Comparison of ENCODE assay signal across 1 cellular context in the genomic region with DNA sequence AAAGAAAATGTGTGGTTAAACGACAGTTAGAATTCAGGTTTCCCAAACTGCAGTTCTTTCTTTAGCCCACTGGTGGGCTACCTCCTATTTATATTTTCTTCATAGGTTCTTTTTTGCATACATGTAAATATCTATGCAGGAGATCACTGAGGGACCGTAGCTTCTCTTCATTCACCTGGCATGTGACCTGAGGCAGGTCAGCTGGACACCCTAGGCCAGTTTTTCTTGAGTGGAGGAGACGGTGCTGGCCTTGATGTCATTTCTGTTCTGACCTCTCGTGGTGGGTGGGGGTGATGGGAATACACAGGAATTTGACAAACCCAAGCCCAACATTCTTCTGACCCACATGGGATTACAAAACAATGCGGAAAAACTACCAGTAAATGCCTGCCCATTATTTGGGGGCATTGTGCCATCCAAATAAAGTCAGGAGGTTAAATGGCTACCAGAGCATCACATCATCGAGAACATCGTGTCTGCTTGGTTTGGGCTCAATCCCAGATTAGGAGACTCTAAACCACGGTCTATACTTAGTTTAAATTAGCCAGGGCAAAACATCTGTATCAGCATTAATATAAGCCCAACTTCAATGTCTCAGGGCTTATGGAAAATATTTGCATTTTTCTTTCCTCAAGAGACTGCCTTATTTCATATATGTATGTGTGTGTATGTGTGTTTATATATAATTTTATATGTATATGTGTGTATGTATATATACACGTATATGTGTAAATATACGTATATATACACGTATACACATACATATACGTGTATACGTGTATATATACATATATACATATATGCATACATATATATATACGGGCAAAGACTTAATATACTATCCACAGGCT.
TF ChIP-seq lines count a peak whose summit lies in the region.

No MANE protein-coding gene starts in this region.

TF ChIP-seq in K562, 482 proteins besides CTCF, POLR2A, EP300 and RAD21 (continued from another document and continues in another):
- TF ChIP-seq, protein P1, sequence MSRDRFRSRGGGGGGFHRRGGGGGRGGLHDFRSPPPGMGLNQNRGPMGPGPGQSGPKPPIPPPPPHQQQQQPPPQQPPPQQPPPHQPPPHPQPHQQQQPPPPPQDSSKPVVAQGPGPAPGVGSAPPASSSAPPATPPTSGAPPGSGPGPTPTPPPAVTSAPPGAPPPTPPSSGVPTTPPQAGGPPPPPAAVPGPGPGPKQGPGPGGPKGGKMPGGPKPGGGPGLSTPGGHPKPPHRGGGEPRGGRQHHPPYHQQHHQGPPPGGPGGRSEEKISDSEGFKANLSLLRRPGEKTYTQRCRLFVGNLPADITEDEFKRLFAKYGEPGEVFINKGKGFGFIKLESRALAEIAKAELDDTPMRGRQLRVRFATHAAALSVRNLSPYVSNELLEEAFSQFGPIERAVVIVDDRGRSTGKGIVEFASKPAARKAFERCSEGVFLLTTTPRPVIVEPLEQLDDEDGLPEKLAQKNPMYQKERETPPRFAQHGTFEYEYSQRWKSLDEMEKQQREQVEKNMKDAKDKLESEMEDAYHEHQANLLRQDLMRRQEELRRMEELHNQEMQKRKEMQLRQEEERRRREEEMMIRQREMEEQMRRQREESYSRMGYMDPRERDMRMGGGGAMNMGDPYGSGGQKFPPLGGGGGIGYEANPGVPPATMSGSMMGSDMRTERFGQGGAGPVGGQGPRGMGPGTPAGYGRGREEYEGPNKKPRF (IDR thresholded peaks at IDR 0.05; ENCODE audit: low read depth, low read length) = no peak
- TF ChIP-seq, protein P2, sequence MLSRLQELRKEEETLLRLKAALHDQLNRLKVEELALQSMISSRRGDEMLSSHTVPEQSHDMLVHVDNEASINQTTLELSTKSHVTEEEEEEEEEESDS (CRISPR knock-in tag; IDR thresholded peaks at IDR 0.05) = peak; percentile 60; the same call in 1 of the 2 replicates
- TF ChIP-seq JUNB (CRISPR knock-in tag; conservative IDR thresholded peaks at IDR 0.05) (peak; percentile 49; the same call in 1 of the 2 replicates), GTF2E2 (tag; IDR thresholded peaks at IDR 0.05) (no peak), ZNF766 (CRISPR knock-in tag; conservative IDR thresholded peaks at IDR 0.05) (no peak), ZNF408 (CRISPR knock-in tag; IDR thresholded peaks at IDR 0.05; ENCODE audit: low read depth) (peak; percentile 76), PHTF2 (CRISPR knock-in tag; IDR thresholded peaks at IDR 0.05) (peak; percentile 77; the same call in 1 of the 2 replicates), ZBTB8A (IDR thresholded peaks at IDR 0.05; ENCODE audit: partially characterized antibody) (no peak), HOXB6 (CRISPR knock-in tag; IDR thresholded peaks at IDR 0.05; ENCODE audit: borderline replicate concordance) (0 out of 2 replicates have a peak, but pooled peaks have one; percentile 80), SLC30A9 (CRISPR knock-in tag; IDR thresholded peaks at IDR 0.05) (peak; percentile 93), RAD51 (IDR thresholded peaks at IDR 0.05; ENCODE audit: borderline replicate concordance, low read depth) (0 out of 2 replicates have a peak, but pooled peaks have one; percentile 28), ZNF764 (CRISPR knock-in tag; IDR thresholded peaks at IDR 0.05; ENCODE audit: low read depth) (no peak), GABPB2 (CRISPR knock-in tag; conservative IDR thresholded peaks at IDR 0.05) (0 out of 2 replicates have a peak, but pooled peaks have one; percentile 82), L3MBTL2 (IDR thresholded peaks at IDR 0.05) (0 out of 2 replicates have a peak, but pooled peaks have one; percentile 25), ZSCAN29 (IDR thresholded peaks at IDR 0.05) (no peak), BRD9 (IDR thresholded peaks at IDR 0.05; ENCODE audit: low read depth, partially characterized antibody) (no peak), MAFG (tag; conservative IDR thresholded peaks at IDR 0.05) (peak; percentile 45; the same call in 1 of the 2 replicates), RBM25 (IDR thresholded peaks at IDR 0.05; ENCODE audit: low read depth, low read length, severe bottlenecking) (no peak), BRCA1 (IDR thresholded peaks at IDR 0.05) (no peak), BRCA1 (CRISPR knock-in tag; IDR thresholded peaks at IDR 0.05) (no peak), DMBX1 (CRISPR knock-in tag; IDR thresholded peaks at IDR 0.05; ENCODE audit: borderline replicate concordance) (no peak), CTBP1 (IDR thresholded peaks at IDR 0.05; ENCODE audit: borderline replicate concordance) (no peak), STAT5B (CRISPR knock-in tag; IDR thresholded peaks at IDR 0.05) (peak; percentile 58; the same call in 1 of the 2 replicates), ZNF707 (CRISPR knock-in tag; conservative IDR thresholded peaks at IDR 0.05) (peak; percentile 79), BDP1 (IDR thresholded peaks at IDR 0.05; ENCODE audit: insufficient read depth, insufficient read length) (no peak), CEBPG (CRISPR knock-in tag; IDR thresholded peaks at IDR 0.05) (no peak), CEBPG (tag; conservative IDR thresholded peaks at IDR 0.05 in 1 of 2, IDR thresholded peaks at IDR 0.05 in 1 of 2) (peak in 1 of 2 experiments; percentile 16; a peak in 1 of 4 replicates), KLF6 (CRISPR knock-in tag; IDR thresholded peaks at IDR 0.05; ENCODE audit: borderline replicate concordance) (0 out of 2 replicates have a peak, but pooled peaks have one; percentile 54), NFIX (CRISPR knock-in tag; IDR thresholded peaks at IDR 0.05; ENCODE audit: low read depth) (peak; percentile 87)
- TF ChIP-seq, protein P3, sequence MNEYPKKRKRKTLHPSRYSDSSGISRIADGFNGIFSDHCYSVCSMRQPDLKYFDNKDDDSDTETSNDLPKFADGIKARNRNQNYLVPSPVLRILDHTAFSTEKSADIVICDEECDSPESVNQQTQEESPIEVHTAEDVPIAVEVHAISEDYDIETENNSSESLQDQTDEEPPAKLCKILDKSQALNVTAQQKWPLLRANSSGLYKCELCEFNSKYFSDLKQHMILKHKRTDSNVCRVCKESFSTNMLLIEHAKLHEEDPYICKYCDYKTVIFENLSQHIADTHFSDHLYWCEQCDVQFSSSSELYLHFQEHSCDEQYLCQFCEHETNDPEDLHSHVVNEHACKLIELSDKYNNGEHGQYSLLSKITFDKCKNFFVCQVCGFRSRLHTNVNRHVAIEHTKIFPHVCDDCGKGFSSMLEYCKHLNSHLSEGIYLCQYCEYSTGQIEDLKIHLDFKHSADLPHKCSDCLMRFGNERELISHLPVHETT (CRISPR knock-in tag; conservative IDR thresholded peaks at IDR 0.05 in 1 of 2, IDR thresholded peaks at IDR 0.05 in 1 of 2) = no peak
- TF ChIP-seq, protein P4, sequence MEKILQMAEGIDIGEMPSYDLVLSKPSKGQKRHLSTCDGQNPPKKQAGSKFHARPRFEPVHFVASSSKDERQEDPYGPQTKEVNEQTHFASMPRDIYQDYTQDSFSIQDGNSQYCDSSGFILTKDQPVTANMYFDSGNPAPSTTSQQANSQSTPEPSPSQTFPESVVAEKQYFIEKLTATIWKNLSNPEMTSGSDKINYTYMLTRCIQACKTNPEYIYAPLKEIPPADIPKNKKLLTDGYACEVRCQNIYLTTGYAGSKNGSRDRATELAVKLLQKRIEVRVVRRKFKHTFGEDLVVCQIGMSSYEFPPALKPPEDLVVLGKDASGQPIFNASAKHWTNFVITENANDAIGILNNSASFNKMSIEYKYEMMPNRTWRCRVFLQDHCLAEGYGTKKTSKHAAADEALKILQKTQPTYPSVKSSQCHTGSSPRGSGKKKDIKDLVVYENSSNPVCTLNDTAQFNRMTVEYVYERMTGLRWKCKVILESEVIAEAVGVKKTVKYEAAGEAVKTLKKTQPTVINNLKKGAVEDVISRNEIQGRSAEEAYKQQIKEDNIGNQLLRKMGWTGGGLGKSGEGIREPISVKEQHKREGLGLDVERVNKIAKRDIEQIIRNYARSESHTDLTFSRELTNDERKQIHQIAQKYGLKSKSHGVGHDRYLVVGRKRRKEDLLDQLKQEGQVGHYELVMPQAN (IDR thresholded peaks at IDR 0.05; ENCODE audit: borderline replicate concordance) = no peak
- TF ChIP-seq, protein P5, sequence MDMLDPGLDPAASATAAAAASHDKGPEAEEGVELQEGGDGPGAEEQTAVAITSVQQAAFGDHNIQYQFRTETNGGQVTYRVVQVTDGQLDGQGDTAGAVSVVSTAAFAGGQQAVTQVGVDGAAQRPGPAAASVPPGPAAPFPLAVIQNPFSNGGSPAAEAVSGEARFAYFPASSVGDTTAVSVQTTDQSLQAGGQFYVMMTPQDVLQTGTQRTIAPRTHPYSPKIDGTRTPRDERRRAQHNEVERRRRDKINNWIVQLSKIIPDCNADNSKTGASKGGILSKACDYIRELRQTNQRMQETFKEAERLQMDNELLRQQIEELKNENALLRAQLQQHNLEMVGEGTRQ (CRISPR knock-in tag; IDR thresholded peaks at IDR 0.05) = no peak
- TF ChIP-seq, protein P6, sequence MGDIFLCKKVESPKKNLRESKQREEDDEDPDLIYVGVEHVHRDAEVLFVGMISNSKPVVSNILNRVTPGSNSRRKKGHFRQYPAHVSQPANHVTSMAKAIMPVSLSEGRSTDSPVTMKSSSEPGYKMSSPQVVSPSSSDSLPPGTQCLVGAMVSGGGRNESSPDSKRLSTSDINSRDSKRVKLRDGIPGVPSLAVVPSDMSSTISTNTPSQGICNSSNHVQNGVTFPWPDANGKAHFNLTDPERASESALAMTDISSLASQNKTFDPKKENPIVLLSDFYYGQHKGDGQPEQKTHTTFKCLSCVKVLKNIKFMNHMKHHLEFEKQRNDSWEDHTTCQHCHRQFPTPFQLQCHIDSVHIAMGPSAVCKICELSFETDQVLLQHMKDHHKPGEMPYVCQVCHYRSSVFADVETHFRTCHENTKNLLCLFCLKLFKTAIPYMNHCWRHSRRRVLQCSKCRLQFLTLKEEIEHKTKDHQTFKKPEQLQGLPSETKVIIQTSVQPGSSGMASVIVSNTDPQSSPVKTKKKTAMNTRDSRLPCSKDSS (IDR thresholded peaks at IDR 0.05; ENCODE audit: low read depth, partially characterized antibody) = no peak
- TF ChIP-seq, protein P7, sequence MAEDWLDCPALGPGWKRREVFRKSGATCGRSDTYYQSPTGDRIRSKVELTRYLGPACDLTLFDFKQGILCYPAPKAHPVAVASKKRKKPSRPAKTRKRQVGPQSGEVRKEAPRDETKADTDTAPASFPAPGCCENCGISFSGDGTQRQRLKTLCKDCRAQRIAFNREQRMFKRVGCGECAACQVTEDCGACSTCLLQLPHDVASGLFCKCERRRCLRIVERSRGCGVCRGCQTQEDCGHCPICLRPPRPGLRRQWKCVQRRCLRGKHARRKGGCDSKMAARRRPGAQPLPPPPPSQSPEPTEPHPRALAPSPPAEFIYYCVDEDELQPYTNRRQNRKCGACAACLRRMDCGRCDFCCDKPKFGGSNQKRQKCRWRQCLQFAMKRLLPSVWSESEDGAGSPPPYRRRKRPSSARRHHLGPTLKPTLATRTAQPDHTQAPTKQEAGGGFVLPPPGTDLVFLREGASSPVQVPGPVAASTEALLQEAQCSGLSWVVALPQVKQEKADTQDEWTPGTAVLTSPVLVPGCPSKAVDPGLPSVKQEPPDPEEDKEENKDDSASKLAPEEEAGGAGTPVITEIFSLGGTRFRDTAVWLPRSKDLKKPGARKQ (CRISPR knock-in tag; IDR thresholded peaks at IDR 0.05) = 0 out of 2 replicates have a peak, but pooled peaks have one; percentile 9
- TF ChIP-seq, protein P8, sequence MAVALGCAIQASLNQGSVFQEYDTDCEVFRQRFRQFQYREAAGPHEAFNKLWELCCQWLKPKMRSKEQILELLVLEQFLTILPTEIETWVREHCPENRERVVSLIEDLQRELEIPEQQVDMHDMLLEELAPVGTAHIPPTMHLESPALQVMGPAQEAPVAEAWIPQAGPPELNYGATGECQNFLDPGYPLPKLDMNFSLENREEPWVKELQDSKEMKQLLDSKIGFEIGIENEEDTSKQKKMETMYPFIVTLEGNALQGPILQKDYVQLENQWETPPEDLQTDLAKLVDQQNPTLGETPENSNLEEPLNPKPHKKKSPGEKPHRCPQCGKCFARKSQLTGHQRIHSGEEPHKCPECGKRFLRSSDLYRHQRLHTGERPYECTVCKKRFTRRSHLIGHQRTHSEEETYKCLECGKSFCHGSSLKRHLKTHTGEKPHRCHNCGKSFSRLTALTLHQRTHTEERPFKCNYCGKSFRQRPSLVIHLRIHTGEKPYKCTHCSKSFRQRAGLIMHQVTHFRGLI (CRISPR knock-in tag; IDR thresholded peaks at IDR 0.05) = peak; percentile 94
- TF ChIP-seq, protein P9, sequence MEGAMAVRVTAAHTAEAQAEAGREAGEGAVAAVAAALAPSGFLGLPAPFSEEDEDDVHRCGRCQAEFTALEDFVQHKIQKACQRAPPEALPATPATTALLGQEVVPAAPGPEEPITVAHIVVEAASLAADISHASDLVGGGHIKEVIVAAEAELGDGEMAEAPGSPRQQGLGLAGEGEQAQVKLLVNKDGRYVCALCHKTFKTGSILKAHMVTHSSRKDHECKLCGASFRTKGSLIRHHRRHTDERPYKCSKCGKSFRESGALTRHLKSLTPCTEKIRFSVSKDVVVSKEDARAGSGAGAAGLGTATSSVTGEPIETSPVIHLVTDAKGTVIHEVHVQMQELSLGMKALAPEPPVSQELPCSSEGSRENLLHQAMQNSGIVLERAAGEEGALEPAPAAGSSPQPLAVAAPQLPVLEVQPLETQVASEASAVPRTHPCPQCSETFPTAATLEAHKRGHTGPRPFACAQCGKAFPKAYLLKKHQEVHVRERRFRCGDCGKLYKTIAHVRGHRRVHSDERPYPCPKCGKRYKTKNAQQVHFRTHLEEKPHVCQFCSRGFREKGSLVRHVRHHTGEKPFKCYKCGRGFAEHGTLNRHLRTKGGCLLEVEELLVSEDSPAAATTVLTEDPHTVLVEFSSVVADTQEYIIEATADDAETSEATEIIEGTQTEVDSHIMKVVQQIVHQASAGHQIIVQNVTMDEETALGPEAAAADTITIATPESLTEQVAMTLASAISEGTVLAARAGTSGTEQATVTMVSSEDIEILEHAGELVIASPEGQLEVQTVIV (CRISPR knock-in tag; IDR thresholded peaks at IDR 0.05; ENCODE audit: borderline replicate concordance) = peak; percentile 77; the same call in 1 of the 2 replicates
- TF ChIP-seq, protein P10, sequence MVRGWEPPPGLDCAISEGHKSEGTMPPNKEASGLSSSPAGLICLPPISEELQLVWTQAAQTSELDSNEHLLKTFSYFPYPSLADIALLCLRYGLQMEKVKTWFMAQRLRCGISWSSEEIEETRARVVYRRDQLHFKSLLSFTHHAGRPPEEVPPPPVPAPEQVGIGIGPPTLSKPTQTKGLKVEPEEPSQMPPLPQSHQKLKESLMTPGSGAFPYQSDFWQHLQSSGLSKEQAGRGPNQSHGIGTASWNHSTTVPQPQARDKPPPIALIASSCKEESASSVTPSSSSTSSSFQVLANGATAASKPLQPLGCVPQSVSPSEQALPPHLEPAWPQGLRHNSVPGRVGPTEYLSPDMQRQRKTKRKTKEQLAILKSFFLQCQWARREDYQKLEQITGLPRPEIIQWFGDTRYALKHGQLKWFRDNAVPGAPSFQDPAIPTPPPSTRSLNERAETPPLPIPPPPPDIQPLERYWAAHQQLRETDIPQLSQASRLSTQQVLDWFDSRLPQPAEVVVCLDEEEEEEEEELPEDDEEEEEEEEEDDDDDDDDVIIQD (CRISPR knock-in tag; IDR thresholded peaks at IDR 0.05) = peak; percentile 91; the same call in 1 of the 2 replicates
